9 cellular contexts compared by ENCODE assay signal in the genomic region with DNA sequence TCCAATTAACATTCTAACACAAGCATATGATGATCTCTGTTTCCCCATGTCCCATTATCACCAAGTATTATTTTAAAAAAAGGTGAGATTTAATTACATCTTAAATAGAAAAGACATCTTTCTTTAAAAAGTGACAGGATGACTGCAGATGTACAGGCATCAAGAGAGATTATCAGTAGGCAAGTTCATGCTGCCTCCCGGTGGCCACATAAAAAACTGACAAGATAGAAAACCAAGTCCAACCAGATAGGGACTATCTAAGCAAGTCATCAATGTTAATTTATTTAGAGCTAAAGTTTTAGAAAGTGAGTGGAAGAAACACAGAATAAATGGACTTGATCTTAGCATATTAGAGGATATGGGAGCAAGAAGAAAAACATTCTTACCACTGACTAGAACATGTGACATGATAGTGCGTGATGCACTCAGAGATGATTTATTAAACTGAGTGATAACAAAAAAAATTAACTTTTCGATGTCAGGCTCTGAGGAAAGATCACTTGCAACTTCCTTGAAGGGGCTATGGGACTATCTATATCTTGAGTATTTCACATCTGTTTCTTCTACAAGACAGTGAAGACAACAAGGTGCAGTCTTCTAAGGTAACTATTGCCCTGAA. TPM values are rescaled to one million over a fixed set of nuclear protein-coding genes. Genes with fewer than 3 reads are reported as not detected.
DNase-seq lines count a peak whose midpoint lies in the region; ATAC-seq, FAIRE-seq and TF ChIP-seq lines count a peak whose summit lies in the region.
"Had no signal": no experiment of that assay in that cellular context is flagged by ENCODE, and none has a peak within 500 bp of the region (broad histone marks: within the 10 kb centered on the region; RNA-seq: fewer than 3 reads in every experiment).

No MANE protein-coding gene starts in this region.

- in situ Hi-C loops in K562 (cut with MboI) = no loop called here

- CTCF ChIA-PET in K562 (lab: Yijun Ruan, JAX; ENCODE audit: low intra/inter-chr PET ratio) = interaction anchor here (1.4 kb wide), 1 partner anchor 76 kb away, joined by 7 read pairs; no protein-coding TSS in a partner anchor

- intact Hi-C loops in K562 (cut with micrococcal nuclease) = loop anchor here (1.0 to 5.0 kb wide), 2 partner anchors 75 to 456 kb away; no protein-coding TSS in a partner anchor

- no peak overlapping the region for H3K4me3 ChIP-seq in K562

- no peaks in the 10 kb centered on the region for H3K4me1 ChIP-seq in K562 (replicated peaks in 1 of 2; ENCODE audit: control insufficient read depth in 2 of 2, insufficient read depth in 2 of 2, low read length in 2 of 2)

- TF ChIP-seq EP300 in K562 (IDR thresholded peaks at IDR 0.05; ENCODE audit: low read length) = no peak

- TF ChIP-seq RAD21 in K562 (CRISPR knock-in tag; conservative IDR thresholded peaks at IDR 0.05 in 1 of 2, IDR thresholded peaks at IDR 0.05 in 1 of 2) = peak; percentile 73 to 84

- no peaks in the 10 kb centered on the region for H3K9me1 ChIP-seq in K562 (ENCODE audit: control insufficient read depth, insufficient read depth, low read length)

- POLR2A ChIA-PET in K562 (lab: Yijun Ruan, JAX) = interaction anchor here (0.7 kb wide), 1 partner anchor 443 kb away, joined by 3 read pairs; no protein-coding TSS in a partner anchor

- H4K20me1 ChIP-seq in K562 (replicated peaks; ENCODE audit: control insufficient read depth, insufficient read depth, low read length) = no peaks in the 10 kb centered on the region

- H3K27ac ChIP-seq in K562 (ENCODE audit: extremely low read depth, low read depth, low read length) = no peak overlapping the region

- H3K36me3 ChIP-seq in K562 (ENCODE audit: control insufficient read depth, insufficient read depth, low read length) = no peaks in the 10 kb centered on the region

- peak; percentile 69 for ATAC-seq in GM21367 (IDR thresholded peaks at IDR 0.05; ENCODE audit: unreplicated experiment)
- 0 out of 3 replicates have a peak, but pooled peaks have one; percentile 49 for ATAC-seq in K562
- ATAC-seq in GM19397 (IDR thresholded peaks at IDR 0.05; ENCODE audit: unreplicated experiment) = no peak

- H3K9ac ChIP-seq in K562 (ENCODE audit: insufficient read depth in 1 of 2, low read depth in 2 of 2, low read length in 2 of 2) = no peak overlapping the region

- no TSS peak for BruUV-seq in K562 (replicated peaks; lab: Mats Ljungman, UMichigan)

- H3K27me3 ChIP-seq in K562 (ENCODE audit: control insufficient read depth in 2 of 2, insufficient read depth in 2 of 2, low read length in 2 of 2) = no peaks in the 10 kb centered on the region

- TF ChIP-seq CTCF in D721Med (IDR thresholded peaks at IDR 0.05; ENCODE audit: insufficient read depth, missing control alignments) = peak; percentile 46
- TF ChIP-seq CTCF in K562 (IDR thresholded peaks at IDR 0.05 in 2 of 3, conservative IDR thresholded peaks at IDR 0.05 in 1 of 3; ENCODE audit: insufficient read depth in 2 of 3, low read depth in 1 of 3, low read length in 3 of 3) = peak in 2 of 3 experiments; percentile 40 to 47; a peak in 3 of 6 replicates

- DNase-seq in D721Med (ENCODE audit: insufficient read length, low spot score) (peak; percentile 17), NCI-H2081 treated with DMSO at 0.1 percent for 48 hours (lab: John Stamatoyannopoulos, UW) (peak; percentile 5), K562 (ENCODE audit: extremely low read depth in 1 of 4, low spot score in 3 of 4) (peak; percentile 8 to 33 (median 21)), kidney glomerular epithelial cell (lab: John Stamatoyannopoulos, UW) (peak; percentile 19), islet precursor cell (no peak), ureter (ENCODE audit: low spot score) (no peak)

- FAIRE-seq in D721Med (lab: Jason Lieb, UNC) (peak; percentile 46), K562 (lab: Jason Lieb, UNC) (peak; percentile 19)

- no peak overlapping the region for H2AFZ ChIP-seq in K562 (ENCODE audit: low read depth, low read length)

- no peaks in the 10 kb centered on the region for H3K79me2 ChIP-seq in K562 (ENCODE audit: control insufficient read depth, insufficient read depth, low read length)

- no peak for TF ChIP-seq POLR2A in K562 (conservative IDR thresholded peaks at IDR 0.05)

- H3K9me3 ChIP-seq in K562 (replicated peaks; ENCODE audit: control insufficient read depth, insufficient read depth, low read depth, low read length) = no peaks in the 10 kb centered on the region

- 0% methylated on average over 3 of the region's 3 CpGs for WGBS in K562 (ENCODE audit: insufficient coverage, low coverage, missing lambda C conversion rate)

- H3K4me2 ChIP-seq in K562 (ENCODE audit: insufficient read depth, low read length) = no peak overlapping the region

TF ChIP-seq in K562, 482 proteins besides CTCF, POLR2A, EP300 and RAD21 (continues in another document):
- TF ChIP-seq ZBTB17 (CRISPR knock-in tag; IDR thresholded peaks at IDR 0.05) (no peak), SIX5 (IDR thresholded peaks at IDR 0.05; ENCODE audit: borderline replicate concordance in 1 of 2, insufficient read depth in 1 of 2, low read depth in 1 of 2, low read length in 2 of 2) (no peak), KLF13 (tag; IDR thresholded peaks at IDR 0.05; ENCODE audit: borderline replicate concordance, low read depth) (no peak), MEIS2 (IDR thresholded peaks at IDR 0.05; ENCODE audit: partially characterized antibody) (peak; percentile 3), CSDE1 (IDR thresholded peaks at IDR 0.05) (no peak), ZNF77 (CRISPR knock-in tag; IDR thresholded peaks at IDR 0.05) (no peak), BACH1 (tag; IDR thresholded peaks at IDR 0.05) (no peak)
- TF ChIP-seq, protein P1, sequence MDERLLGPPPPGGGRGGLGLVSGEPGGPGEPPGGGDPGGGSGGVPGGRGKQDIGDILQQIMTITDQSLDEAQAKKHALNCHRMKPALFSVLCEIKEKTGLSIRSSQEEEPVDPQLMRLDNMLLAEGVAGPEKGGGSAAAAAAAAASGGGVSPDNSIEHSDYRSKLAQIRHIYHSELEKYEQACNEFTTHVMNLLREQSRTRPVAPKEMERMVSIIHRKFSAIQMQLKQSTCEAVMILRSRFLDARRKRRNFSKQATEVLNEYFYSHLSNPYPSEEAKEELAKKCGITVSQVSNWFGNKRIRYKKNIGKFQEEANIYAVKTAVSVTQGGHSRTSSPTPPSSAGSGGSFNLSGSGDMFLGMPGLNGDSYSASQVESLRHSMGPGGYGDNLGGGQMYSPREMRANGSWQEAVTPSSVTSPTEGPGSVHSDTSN (CRISPR knock-in tag; IDR thresholded peaks at IDR 0.05; ENCODE audit: low read depth) = no peak
- TF ChIP-seq, protein P1 (tag; conservative IDR thresholded peaks at IDR 0.05; ENCODE audit: low read depth) = 0 out of 2 replicates have a peak, but pooled peaks have one; percentile 8
- TF ChIP-seq, protein P2, sequence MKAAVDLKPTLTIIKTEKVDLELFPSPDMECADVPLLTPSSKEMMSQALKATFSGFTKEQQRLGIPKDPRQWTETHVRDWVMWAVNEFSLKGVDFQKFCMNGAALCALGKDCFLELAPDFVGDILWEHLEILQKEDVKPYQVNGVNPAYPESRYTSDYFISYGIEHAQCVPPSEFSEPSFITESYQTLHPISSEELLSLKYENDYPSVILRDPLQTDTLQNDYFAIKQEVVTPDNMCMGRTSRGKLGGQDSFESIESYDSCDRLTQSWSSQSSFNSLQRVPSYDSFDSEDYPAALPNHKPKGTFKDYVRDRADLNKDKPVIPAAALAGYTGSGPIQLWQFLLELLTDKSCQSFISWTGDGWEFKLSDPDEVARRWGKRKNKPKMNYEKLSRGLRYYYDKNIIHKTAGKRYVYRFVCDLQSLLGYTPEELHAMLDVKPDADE (conservative IDR thresholded peaks at IDR 0.05; ENCODE audit: control insufficient read depth, low read depth, low read length) = no peak
- TF ChIP-seq, protein P3, sequence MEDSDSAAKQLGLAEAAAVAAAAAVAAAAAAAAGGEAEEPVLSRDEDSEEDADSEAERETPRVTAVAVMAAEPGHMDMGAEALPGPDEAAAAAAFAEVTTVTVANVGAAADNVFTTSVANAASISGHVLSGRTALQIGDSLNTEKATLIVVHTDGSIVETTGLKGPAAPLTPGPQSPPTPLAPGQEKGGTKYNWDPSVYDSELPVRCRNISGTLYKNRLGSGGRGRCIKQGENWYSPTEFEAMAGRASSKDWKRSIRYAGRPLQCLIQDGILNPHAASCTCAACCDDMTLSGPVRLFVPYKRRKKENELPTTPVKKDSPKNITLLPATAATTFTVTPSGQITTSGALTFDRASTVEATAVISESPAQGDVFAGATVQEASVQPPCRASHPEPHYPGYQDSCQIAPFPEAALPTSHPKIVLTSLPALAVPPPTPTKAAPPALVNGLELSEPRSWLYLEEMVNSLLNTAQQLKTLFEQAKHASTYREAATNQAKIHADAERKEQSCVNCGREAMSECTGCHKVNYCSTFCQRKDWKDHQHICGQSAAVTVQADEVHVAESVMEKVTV (CRISPR knock-in tag; IDR thresholded peaks at IDR 0.05) = peak; percentile 78

RNA-seq across cellular contexts. Expression of a gene that starts 5.4 kb away (rescaled TPM):
- 0.40 TPM in 1 of 2 replicates, not detected in the other for total RNA-seq in K562 (2011; cell fraction: chromatin; rRNA removed; ENCODE audit: low replicate concordance)
- total RNA-seq in K562 (2011; cell fraction: nucleolus; rRNA removed) = not detected in 2 replicates
- 0.15 TPM in 2 replicates for total RNA-seq in K562 (2011; cell fraction: nucleoplasm; rRNA removed)
- 0.04 and 0.09 TPM in 2 replicates for total RNA-seq in K562 (2014; rRNA removed)
- total RNA-seq in K562 (2014; rRNA removed; fragmentation: Illumina TruSeq; extraction: Trizol) = 0.16 and 0.22 TPM in 2 replicates
- total RNA-seq in K562 (2015; rRNA removed; fragmentation: Illumina TruSeq; extraction: Trizol) = 0.18 and 0.19 TPM in 2 replicates
- total RNA-seq in K562 (2021) = 0.07 and 0.11 TPM in 2 replicates
- 0.01 TPM in 1 of 2 replicates, not detected in the other for polyA plus RNA-seq in K562 (2011; rRNA removed)
- 0.01 TPM in 1 of 2 replicates, not detected in the other for polyA plus RNA-seq in K562 (2011; cell fraction: cytosol; rRNA removed)
- polyA plus RNA-seq in K562 (2011; cell fraction: nucleus; rRNA removed) = 0.03 TPM in 1 of 2 replicates, not detected in the other
- 0.08 and 0.22 TPM in 2 replicates for polyA plus RNA-seq in K562 (2012)
- 0.06 and 0.10 TPM in 2 replicates for polyA plus RNA-seq in K562 (2014; fragmentation: Illumina TruSeq; extraction: Trizol)
- polyA plus RNA-seq in K562 (2014; fragmentation: Nextera tagmentation; extraction: Ambion mirVana) = under 1 TPM; 0.01 to 0.04 TPM
- not detected in 2 replicates for polyA plus RNA-seq in K562 (2014; rRNA removed)
- polyA minus RNA-seq in K562 (2011; rRNA and poly(A)+ RNA removed) = 0.04 and 0.06 TPM in 2 replicates
- not detected in 2 replicates for polyA minus RNA-seq in K562 (2011; cell fraction: cytosol; rRNA and poly(A)+ RNA removed)
- polyA minus RNA-seq in K562 (2011; cell fraction: nucleus; rRNA and poly(A)+ RNA removed) = 0.13 and 0.22 TPM in 2 replicates
- total RNA-seq in ureter = 0.10 TPM
- total RNA-seq: RPMI7951 had no signal

Comparison
In these comparisons a context has a peak if more than half of its experiments do, and no peak if none do; other contexts are left out.
1. DNase-seq: peak in D721Med (single experiment), NCI-H2081 treated with DMSO at 0.1 percent for 48 hours (single experiment), K562 (4 of 4) and kidney glomerular epithelial cell (single experiment); none in islet precursor cell (single experiment) and ureter (single experiment).